Comparison of ENCODE assay signal across 8 cellular contexts in genomic region chr11:92224394-92225205, GRCh38. TPM values are rescaled to one million over a fixed set of nuclear protein-coding genes. Genes with fewer than 3 reads are reported as not detected.
A peak's percentile ranks its signal among the peaks of the same experiment; 100 is the strongest.
DNase-seq lines count a peak whose midpoint lies in the region; ATAC-seq and TF ChIP-seq lines count a peak whose summit lies in the region.

FAT3 (plus strand) TSS chr11:92224818; CDS start chr11:92352113, 127,295 bp downstream.

- H3K4me3 ChIP-seq in esophagus squamous epithelium, result peak within 1 kb of the TSS; percentile 20 to 65 (median 44)

- POLR2A ChIA-PET in activated CD8-positive, alpha-beta T cell treated with anti-CD3 and anti-CD28 coated beads, Interleukin-2, amount 10 ng/mL, durations not matched to agents 7 days and 5 days (lab: Charles Lee), result interaction anchor here (0.6 kb wide), 1 partner anchor 17 kb away, joined by 3 read pairs; no protein-coding TSS in a partner anchor

- peaks cover 73% of the 10 kb centered on the region for H3K27me3 Mint-ChIP-seq in neural crest cell (ENCODE audit: low read depth)
- peaks cover 49% of the 10 kb centered on the region for H3K27me3 Mint-ChIP-seq in activated CD8-positive, alpha-beta T cell treated with anti-CD3 and anti-CD28 coated beads, Interleukin-2, amount 10 ng/mL, durations not matched to agents 7 days and 5 days (ENCODE audit: low read depth)

- CTCF ChIA-PET in activated CD8-positive, alpha-beta T cell treated with anti-CD3 and anti-CD28 coated beads, Interleukin-2, amount 10 ng/mL, durations not matched to agents 7 days and 5 days (lab: Charles Lee), result no interaction called here

- 3 to 25% methylated on average over 6 to 16 of the region's 90 CpGs for WGBS in esophagus squamous epithelium, 2 donors

- H3K27ac Mint-ChIP-seq in neural crest cell (ENCODE audit: unreplicated experiment), result peak within 1 kb of the TSS; percentile 94
- H3K27ac Mint-ChIP-seq in activated CD8-positive, alpha-beta T cell treated with anti-CD3 and anti-CD28 coated beads, Interleukin-2, amount 10 ng/mL, durations not matched to agents 7 days and 5 days, result no peak within 1 kb of the TSS

- intact Hi-C loops in esophagus squamous epithelium (cut with DNase I), result no loop called here

- peaks cover 3 to 39% (median 22%) of the 10 kb centered on the region in 3 donors for H3K4me1 ChIP-seq in esophagus squamous epithelium

- peaks cover 56% of the 10 kb centered on the region for H3K4me1 Mint-ChIP-seq in neural crest cell
- no peaks in the 10 kb centered on the region for H3K4me1 Mint-ChIP-seq in activated CD8-positive, alpha-beta T cell treated with anti-CD3 and anti-CD28 coated beads, Interleukin-2, amount 10 ng/mL, durations not matched to agents 7 days and 5 days (ENCODE audit: low read depth)

- H3K9me3 Mint-ChIP-seq in neural crest cell, result peaks cover 2% of the 10 kb centered on the region
- H3K9me3 Mint-ChIP-seq in activated CD8-positive, alpha-beta T cell treated with anti-CD3 and anti-CD28 coated beads, Interleukin-2, amount 10 ng/mL, durations not matched to agents 7 days and 5 days (ENCODE audit: insufficient read depth), result no peaks in the 10 kb centered on the region

- H3K27ac ChIP-seq in esophagus squamous epithelium, result peak within 1 kb of the TSS in 3 of 4 donors; percentile 5 to 54 (median 52)

- TF ChIP-seq POLR2A in esophagus squamous epithelium (IDR thresholded peaks at IDR 0.05), result no peak

- H3K9me3 ChIP-seq in esophagus squamous epithelium, result no peaks in the 10 kb centered on the region

- no peaks in the 10 kb centered on the region for H3K36me3 ChIP-seq in esophagus squamous epithelium

- peaks cover 0 to 91% (median 13%) of the 10 kb centered on the region in 4 donors for H3K27me3 ChIP-seq in esophagus squamous epithelium

- no peak for ATAC-seq in activated CD8-positive, alpha-beta T cell treated with anti-CD3 and anti-CD28 coated beads, Interleukin-2, amount 10 ng/mL, durations not matched to agents 7 days and 5 days
- no peak for ATAC-seq in GM19452 (IDR thresholded peaks at IDR 0.05; ENCODE audit: unreplicated experiment)

- H3K4me3 Mint-ChIP-seq in neural crest cell, result peak within 1 kb of the TSS; percentile 95
- H3K4me3 Mint-ChIP-seq in activated CD8-positive, alpha-beta T cell treated with anti-CD3 and anti-CD28 coated beads, Interleukin-2, amount 10 ng/mL, durations not matched to agents 7 days and 5 days, result no peak within 1 kb of the TSS

- no peak for TF ChIP-seq CTCF in esophagus squamous epithelium (IDR thresholded peaks at IDR 0.05)
- TF ChIP-seq CTCF in neural crest cell (conservative IDR thresholded peaks at IDR 0.05), result peak; percentile 14

- H3K36me3 Mint-ChIP-seq in neural crest cell (ENCODE audit: low read depth), result no peaks in the 10 kb centered on the region
- no peaks in the 10 kb centered on the region for H3K36me3 Mint-ChIP-seq in activated CD8-positive, alpha-beta T cell treated with anti-CD3 and anti-CD28 coated beads, Interleukin-2, amount 10 ng/mL, durations not matched to agents 7 days and 5 days (ENCODE audit: low read depth)

- DNase-seq in Daoy (ENCODE audit: low read depth) (peak; percentile 66), NCI-H510A (lab: John Stamatoyannopoulos, UW) (peak; percentile 80), esophagus squamous epithelium (lab: John Stamatoyannopoulos, UW) (no peak), neural crest cell (ENCODE audit: low read depth, low spot score) (peak; percentile 63), activated gamma-delta T cell (lab: John Stamatoyannopoulos, UW) (no peak)
- no peak for DNase-seq in activated CD8-positive, alpha-beta T cell treated with anti-CD3 and anti-CD28 coated beads, Interleukin-2, amount 10 ng/mL, durations not matched to agents 7 days and 5 days
- no peak for DNase-seq in activated naive CD4-positive, alpha-beta T cell treated with Interleukin-2 at 50 U/mL for 16 hours

RNA-seq across cellular contexts. Expression of gene FAT3, which starts in this region (rescaled TPM):
- 1.1 and 1.5 TPM in 2 replicates for total RNA-seq in Daoy (2014; rRNA removed; shearing (Covaris generic))
- total RNA-seq in esophagus squamous epithelium (under 1 TPM; 0.08 to 0.57 (median 0.26) TPM), neural crest cell (34.2 and 39.2 TPM in 2 replicates)
- total RNA-seq in activated CD8-positive, alpha-beta T cell treated with anti-CD3 and anti-CD28 coated beads, Interleukin-2, amount 10 ng/mL, durations not matched to agents 7 days and 5 days, result not detected

Comparison
In these comparisons a context has a peak if more than half of its experiments do, and no peak if none do; other contexts are left out.
1. RNA of gene FAT3 (total RNA-seq): 34.2 to 39.2 TPM in neural crest cell; 1.1 to 1.5 TPM in Daoy, 0.08 to 0.57 TPM in esophagus squamous epithelium and not detected in activated CD8-positive, alpha-beta T cell treated with anti-CD3 and anti-CD28 coated beads, Interleukin-2, amount 10 ng/mL, durations not matched to agents 7 days and 5 days; every median in the first group is over 10 times any median in the second.
2. DNase-seq: peak in Daoy (single experiment), NCI-H510A (single experiment) and neural crest cell (single experiment); none in esophagus squamous epithelium (single experiment), activated CD8-positive, alpha-beta T cell treated with anti-CD3 and anti-CD28 coated beads, Interleukin-2, amount 10 ng/mL, durations not matched to agents 7 days and 5 days (single experiment), activated gamma-delta T cell (single experiment) and activated naive CD4-positive, alpha-beta T cell treated with Interleukin-2 at 50 U/mL for 16 hours (single experiment).